ENCODE assay signal across 9 cellular contexts in genomic region chr1:237864338-237865244, GRCh38. TPM values are rescaled to one million over a fixed set of nuclear protein-coding genes. Genes with fewer than 3 reads are reported as not detected.
A peak's percentile ranks its signal among the peaks of the same experiment; 100 is the strongest.
DNase-seq lines count a peak whose midpoint lies in the region; ATAC-seq and TF ChIP-seq lines count a peak whose summit lies in the region.
"Had no signal": no experiment of that assay in that cellular context is flagged by ENCODE, and none has a peak within 500 bp of the region (broad histone marks: within the 10 kb centered on the region; RNA-seq: fewer than 3 reads in every experiment).

No MANE protein-coding gene starts in this region.

- H3K36me3 ChIP-seq in PC-9 (ENCODE audit: low read depth), result no peaks in the 10 kb centered on the region
- H3K36me3 ChIP-seq in duodenal mucosa (ENCODE audit: control insufficient read depth in 1 of 2, insufficient read depth in 2 of 2, low read length in 2 of 2), result no peaks in the 10 kb centered on the region
- no peaks in the 10 kb centered on the region for H3K36me3 ChIP-seq in upper lobe of right lung

- H3K9me2 ChIP-seq in PC-9 (ENCODE audit: insufficient read depth), result no peaks in the 10 kb centered on the region

- intact Hi-C loops in PC-9 (cut with micrococcal nuclease; ENCODE audit: unreplicated experiment) (no loop called here), upper lobe of right lung (cut with DNase I) (no loop called here)
- intact Hi-C loops in CD4-positive, alpha-beta T cell (cut with DNase I, micrococcal nuclease), result no loop called here

- H3K79me2 ChIP-seq in PC-9 (ENCODE audit: low read depth), result no peaks in the 10 kb centered on the region

- CTCF ChIA-PET in PC-9 (lab: Charles Lee), result no interaction called here
- CTCF ChIA-PET in CD4-positive, alpha-beta T cell (lab: Charles Lee), result no interaction called here

- H3K9me3 ChIP-seq in PC-9 (ENCODE audit: insufficient read depth, low read depth) (no peaks in the 10 kb centered on the region), duodenal mucosa (ENCODE audit: control insufficient read depth in 1 of 2, low read length in 2 of 2) (no peaks in the 10 kb centered on the region), upper lobe of right lung (no peaks in the 10 kb centered on the region)
- no peaks in the 10 kb centered on the region for H3K9me3 ChIP-seq in CD4-positive, alpha-beta T cell (ENCODE audit: control insufficient read depth, low read length)

- no peaks in the 10 kb centered on the region for H3K36me3 Mint-ChIP-seq in mesothelial cell of epicardium
- no peaks in the 10 kb centered on the region for H3K36me3 Mint-ChIP-seq in CD4-positive, alpha-beta T cell (ENCODE audit: low read depth)
- H3K36me3 Mint-ChIP-seq: natural killer cell had no signal

- POLR2A ChIA-PET in PC-9 (lab: Charles Lee; ENCODE audit: unreplicated experiment), result no interaction called here
- POLR2A ChIA-PET in CD4-positive, alpha-beta T cell (lab: Charles Lee), result no interaction called here

- H3K4me3 ChIP-seq in PC-9 (no peak overlapping the region), duodenal mucosa (ENCODE audit: low read depth in 1 of 2, low read length in 2 of 2) (peak overlapping the region; percentile 10 to 42), upper lobe of right lung (no peak overlapping the region)

- DNase-seq in AG08396 (ENCODE audit: low spot score) (peak; percentile 12), PC-9 (peak in 1 of 2 experiments; percentile 14), mesothelial cell of epicardium (ENCODE audit: low spot score in 2 of 2, unreplicated experiment in 2 of 2) (peak; percentile 24 to 73), upper lobe of right lung (peak; percentile 85)
- no peak for DNase-seq in CD4-positive, alpha-beta T cell
- DNase-seq: natural killer cell had no signal

- peak; percentile 72 for ATAC-seq in HG03095 (IDR thresholded peaks at IDR 0.05; ENCODE audit: unreplicated experiment)
- ATAC-seq in upper lobe of right lung, result peak; percentile 95
- ATAC-seq in CD4-positive, alpha-beta T cell (ENCODE audit: poor library complexity), result no peak

- H3K27ac Mint-ChIP-seq in mesothelial cell of epicardium, result no peak overlapping the region
- H3K27ac Mint-ChIP-seq in CD4-positive, alpha-beta T cell, result no peak overlapping the region
- H3K27ac Mint-ChIP-seq: natural killer cell had no signal

- H3K27me3 ChIP-seq in PC-9 (ENCODE audit: insufficient read depth, low read depth) (no peaks in the 10 kb centered on the region), duodenal mucosa (ENCODE audit: control insufficient read depth in 1 of 2, insufficient read depth in 2 of 2, low read length in 2 of 2) (no peaks in the 10 kb centered on the region), upper lobe of right lung (no peaks in the 10 kb centered on the region)
- no peaks in the 10 kb centered on the region for H3K27me3 ChIP-seq in CD4-positive, alpha-beta T cell (ENCODE audit: control insufficient read depth, insufficient read depth, low read length)

- H3K9me3 Mint-ChIP-seq in mesothelial cell of epicardium, result no peaks in the 10 kb centered on the region
- H3K9me3 Mint-ChIP-seq in CD4-positive, alpha-beta T cell, result no peaks in the 10 kb centered on the region
- H3K9me3 Mint-ChIP-seq: natural killer cell had no signal

- H3K27ac ChIP-seq in PC-9 (no peak overlapping the region), duodenal mucosa (ENCODE audit: low read depth, low read length) (no peak overlapping the region), upper lobe of right lung (no peak overlapping the region)
- H3K27ac ChIP-seq in CD4-positive, alpha-beta T cell (ENCODE audit: low read depth, low read length), result no peak overlapping the region

- peaks cover 13% of the 10 kb centered on the region for H3K4me1 Mint-ChIP-seq in mesothelial cell of epicardium
- H3K4me1 Mint-ChIP-seq in CD4-positive, alpha-beta T cell (ENCODE audit: low read depth), result no peaks in the 10 kb centered on the region

- H4K20me1 ChIP-seq in PC-9 (ENCODE audit: insufficient read depth), result no peaks in the 10 kb centered on the region

- H3K4me2 ChIP-seq in PC-9, result no peak overlapping the region

- H2AFZ ChIP-seq in PC-9, result no peak overlapping the region

- H3K27me3 Mint-ChIP-seq in mesothelial cell of epicardium (ENCODE audit: low read depth), result peaks cover 6% of the 10 kb centered on the region
- H3K27me3 Mint-ChIP-seq in CD4-positive, alpha-beta T cell, result peaks cover 12% of the 10 kb centered on the region

- no peaks in the 10 kb centered on the region for H3F3A ChIP-seq in PC-9 (ENCODE audit: insufficient read depth, low read depth)

- peak overlapping the region; percentile 67 for H3K4me3 Mint-ChIP-seq in mesothelial cell of epicardium
- H3K4me3 Mint-ChIP-seq in CD4-positive, alpha-beta T cell, result no peak overlapping the region
- H3K4me3 Mint-ChIP-seq: natural killer cell had no signal

- no peaks in the 10 kb centered on the region for H3K4me1 ChIP-seq in PC-9 (replicated peaks; ENCODE audit: insufficient read depth)
- H3K4me1 ChIP-seq in duodenal mucosa (ENCODE audit: control insufficient read depth in 1 of 2, insufficient read depth in 2 of 2, low read length in 2 of 2), result no peaks in the 10 kb centered on the region
- no peaks in the 10 kb centered on the region for H3K4me1 ChIP-seq in upper lobe of right lung

- no peak overlapping the region for H3K9ac ChIP-seq in duodenal mucosa (ENCODE audit: low read depth in 1 of 2, low read length in 2 of 2)

- TF ChIP-seq CTCF in GM12873 (IDR thresholded peaks at IDR 0.05; ENCODE audit: insufficient read depth, low read depth, low read length, missing control alignments) (peak; percentile 88), PC-9 (conservative IDR thresholded peaks at IDR 0.05) (peak; percentile 62), mesothelial cell of epicardium (IDR thresholded peaks at IDR 0.05; ENCODE audit: unreplicated experiment) (peak; percentile 94), upper lobe of right lung (IDR thresholded peaks at IDR 0.05) (peak; percentile 73)
- no peak for TF ChIP-seq CTCF in CD4-positive, alpha-beta T cell (IDR thresholded peaks at IDR 0.05)

- BruUV-seq in PC-9 (replicated peaks; lab: Mats Ljungman, UMichigan), result no TSS peak

RNA-seq across cellular contexts. Expression of gene ZP4, which starts 26.1 kb away (rescaled TPM):
- not detected in 2 replicates for total RNA-seq in PC-9 (2021)
- total RNA-seq in mesothelial cell of epicardium, result not detected in 3 replicates
- total RNA-seq in upper lobe of right lung, result not detected
- total RNA-seq in CD4-positive, alpha-beta T cell, result not detected
- total RNA-seq: natural killer cell had no signal

Comparison
In these comparisons a context has a peak if more than half of its experiments do, and no peak if none do; other contexts are left out.
1. DNase-seq: peak in AG08396 (single experiment), mesothelial cell of epicardium (2 of 2) and upper lobe of right lung (single experiment); none in CD4-positive, alpha-beta T cell (0 of 10).
2. H3K4me3 ChIP-seq: peak in duodenal mucosa (2 of 2); none in PC-9 (single experiment) and upper lobe of right lung (single experiment).